In genomic region chr1:156181411-156181924, GRCh38 we compare ENCODE assay signal across 1 cellular context.
TF ChIP-seq lines count a peak whose summit lies in the region.

No MANE protein-coding gene starts in this region.

TF ChIP-seq in K562, 482 proteins besides CTCF, POLR2A, EP300 and RAD21 (continued from another document):
- TF ChIP-seq IRF9 (tag; IDR thresholded peaks at IDR 0.05) (peak; percentile 68; the same call in 1 of the 2 replicates), GTF2A2 (tag; IDR thresholded peaks at IDR 0.05) (0 out of 2 replicates have a peak, but pooled peaks have one; percentile 49)
